In the genomic region with DNA sequence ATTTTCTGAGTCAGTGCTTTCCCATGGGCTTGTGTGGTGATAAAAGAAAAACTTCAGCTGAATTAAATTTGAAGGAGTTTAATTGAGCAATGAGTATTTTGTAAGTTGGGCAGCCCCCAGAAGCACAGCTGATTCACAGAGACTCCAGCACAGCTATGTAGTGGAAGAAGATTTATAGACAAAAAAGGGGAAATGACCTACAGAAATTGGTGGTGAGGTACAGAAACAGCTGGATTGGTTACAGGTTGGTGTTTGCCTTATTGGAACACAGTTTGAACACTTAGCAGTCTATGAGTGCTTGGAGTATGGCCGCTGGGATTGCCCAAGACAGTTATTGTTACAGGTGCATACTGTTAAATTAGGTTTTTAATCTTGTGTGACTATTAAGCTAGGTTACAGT, we compare ENCODE assay signal across 1 cellular context.
TF ChIP-seq lines count a peak whose summit lies in the region.

No MANE protein-coding gene starts in this region.

TF ChIP-seq in GM23338, 12 proteins besides CTCF, POLR2A, EP300 and RAD21:
- TF ChIP-seq, protein P1, sequence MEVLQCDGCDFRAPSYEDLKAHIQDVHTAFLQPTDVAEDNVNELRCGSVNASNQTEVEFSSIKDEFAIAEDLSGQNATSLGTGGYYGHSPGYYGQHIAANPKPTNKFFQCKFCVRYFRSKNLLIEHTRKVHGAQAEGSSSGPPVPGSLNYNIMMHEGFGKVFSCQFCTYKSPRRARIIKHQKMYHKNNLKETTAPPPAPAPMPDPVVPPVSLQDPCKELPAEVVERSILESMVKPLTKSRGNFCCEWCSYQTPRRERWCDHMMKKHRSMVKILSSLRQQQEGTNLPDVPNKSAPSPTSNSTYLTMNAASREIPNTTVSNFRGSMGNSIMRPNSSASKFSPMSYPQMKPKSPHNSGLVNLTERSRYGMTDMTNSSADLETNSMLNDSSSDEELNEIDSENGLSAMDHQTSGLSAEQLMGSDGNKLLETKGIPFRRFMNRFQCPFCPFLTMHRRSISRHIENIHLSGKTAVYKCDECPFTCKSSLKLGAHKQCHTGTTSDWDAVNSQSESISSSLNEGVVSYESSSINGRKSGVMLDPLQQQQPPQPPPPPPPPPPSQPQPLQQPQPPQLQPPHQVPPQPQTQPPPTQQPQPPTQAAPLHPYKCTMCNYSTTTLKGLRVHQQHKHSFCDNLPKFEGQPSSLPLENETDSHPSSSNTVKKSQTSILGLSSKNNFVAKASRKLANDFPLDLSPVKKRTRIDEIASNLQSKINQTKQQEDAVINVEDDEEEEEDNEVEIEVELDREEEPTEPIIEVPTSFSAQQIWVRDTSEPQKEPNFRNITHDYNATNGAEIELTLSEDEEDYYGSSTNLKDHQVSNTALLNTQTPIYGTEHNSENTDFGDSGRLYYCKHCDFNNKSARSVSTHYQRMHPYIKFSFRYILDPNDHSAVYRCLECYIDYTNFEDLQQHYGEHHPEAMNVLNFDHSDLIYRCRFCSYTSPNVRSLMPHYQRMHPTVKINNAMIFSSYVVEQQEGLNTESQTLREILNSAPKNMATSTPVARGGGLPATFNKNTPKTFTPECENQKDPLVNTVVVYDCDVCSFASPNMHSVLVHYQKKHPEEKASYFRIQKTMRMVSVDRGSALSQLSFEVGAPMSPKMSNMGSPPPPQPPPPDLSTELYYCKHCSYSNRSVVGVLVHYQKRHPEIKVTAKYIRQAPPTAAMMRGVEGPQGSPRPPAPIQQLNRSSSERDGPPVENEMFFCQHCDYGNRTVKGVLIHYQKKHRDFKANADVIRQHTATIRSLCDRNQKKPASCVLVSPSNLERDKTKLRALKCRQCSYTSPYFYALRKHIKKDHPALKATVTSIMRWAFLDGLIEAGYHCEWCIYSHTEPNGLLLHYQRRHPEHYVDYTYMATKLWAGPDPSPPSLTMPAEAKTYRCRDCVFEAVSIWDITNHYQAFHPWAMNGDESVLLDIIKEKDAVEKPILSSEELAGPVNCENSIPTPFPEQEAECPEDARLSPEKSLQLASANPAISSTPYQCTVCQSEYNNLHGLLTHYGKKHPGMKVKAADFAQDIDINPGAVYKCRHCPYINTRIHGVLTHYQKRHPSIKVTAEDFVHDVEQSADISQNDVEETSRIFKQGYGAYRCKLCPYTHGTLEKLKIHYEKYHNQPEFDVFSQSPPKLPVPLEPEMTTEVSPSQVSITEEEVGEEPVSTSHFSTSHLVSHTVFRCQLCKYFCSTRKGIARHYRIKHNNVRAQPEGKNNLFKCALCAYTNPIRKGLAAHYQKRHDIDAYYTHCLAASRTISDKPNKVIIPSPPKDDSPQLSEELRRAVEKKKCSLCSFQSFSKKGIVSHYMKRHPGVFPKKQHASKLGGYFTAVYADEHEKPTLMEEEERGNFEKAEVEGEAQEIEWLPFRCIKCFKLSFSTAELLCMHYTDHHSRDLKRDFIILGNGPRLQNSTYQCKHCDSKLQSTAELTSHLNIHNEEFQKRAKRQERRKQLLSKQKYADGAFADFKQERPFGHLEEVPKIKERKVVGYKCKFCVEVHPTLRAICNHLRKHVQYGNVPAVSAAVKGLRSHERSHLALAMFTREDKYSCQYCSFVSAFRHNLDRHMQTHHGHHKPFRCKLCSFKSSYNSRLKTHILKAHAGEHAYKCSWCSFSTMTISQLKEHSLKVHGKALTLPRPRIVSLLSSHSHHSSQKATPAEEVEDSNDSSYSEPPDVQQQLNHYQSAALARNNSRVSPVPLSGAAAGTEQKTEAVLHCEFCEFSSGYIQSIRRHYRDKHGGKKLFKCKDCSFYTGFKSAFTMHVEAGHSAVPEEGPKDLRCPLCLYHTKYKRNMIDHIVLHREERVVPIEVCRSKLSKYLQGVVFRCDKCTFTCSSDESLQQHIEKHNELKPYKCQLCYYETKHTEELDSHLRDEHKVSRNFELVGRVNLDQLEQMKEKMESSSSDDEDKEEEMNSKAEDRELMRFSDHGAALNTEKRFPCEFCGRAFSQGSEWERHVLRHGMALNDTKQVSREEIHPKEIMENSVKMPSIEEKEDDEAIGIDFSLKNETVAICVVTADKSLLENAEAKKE (CRISPR knock-in tag; IDR thresholded peaks at IDR 0.05): no peak
- TF ChIP-seq, protein P2, sequence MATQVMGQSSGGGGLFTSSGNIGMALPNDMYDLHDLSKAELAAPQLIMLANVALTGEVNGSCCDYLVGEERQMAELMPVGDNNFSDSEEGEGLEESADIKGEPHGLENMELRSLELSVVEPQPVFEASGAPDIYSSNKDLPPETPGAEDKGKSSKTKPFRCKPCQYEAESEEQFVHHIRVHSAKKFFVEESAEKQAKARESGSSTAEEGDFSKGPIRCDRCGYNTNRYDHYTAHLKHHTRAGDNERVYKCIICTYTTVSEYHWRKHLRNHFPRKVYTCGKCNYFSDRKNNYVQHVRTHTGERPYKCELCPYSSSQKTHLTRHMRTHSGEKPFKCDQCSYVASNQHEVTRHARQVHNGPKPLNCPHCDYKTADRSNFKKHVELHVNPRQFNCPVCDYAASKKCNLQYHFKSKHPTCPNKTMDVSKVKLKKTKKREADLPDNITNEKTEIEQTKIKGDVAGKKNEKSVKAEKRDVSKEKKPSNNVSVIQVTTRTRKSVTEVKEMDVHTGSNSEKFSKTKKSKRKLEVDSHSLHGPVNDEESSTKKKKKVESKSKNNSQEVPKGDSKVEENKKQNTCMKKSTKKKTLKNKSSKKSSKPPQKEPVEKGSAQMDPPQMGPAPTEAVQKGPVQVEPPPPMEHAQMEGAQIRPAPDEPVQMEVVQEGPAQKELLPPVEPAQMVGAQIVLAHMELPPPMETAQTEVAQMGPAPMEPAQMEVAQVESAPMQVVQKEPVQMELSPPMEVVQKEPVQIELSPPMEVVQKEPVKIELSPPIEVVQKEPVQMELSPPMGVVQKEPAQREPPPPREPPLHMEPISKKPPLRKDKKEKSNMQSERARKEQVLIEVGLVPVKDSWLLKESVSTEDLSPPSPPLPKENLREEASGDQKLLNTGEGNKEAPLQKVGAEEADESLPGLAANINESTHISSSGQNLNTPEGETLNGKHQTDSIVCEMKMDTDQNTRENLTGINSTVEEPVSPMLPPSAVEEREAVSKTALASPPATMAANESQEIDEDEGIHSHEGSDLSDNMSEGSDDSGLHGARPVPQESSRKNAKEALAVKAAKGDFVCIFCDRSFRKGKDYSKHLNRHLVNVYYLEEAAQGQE (IDR thresholded peaks at IDR 0.05; ENCODE audit: unreplicated experiment): no peak
- TF ChIP-seq EZH2phosphoT487 (IDR thresholded peaks at IDR 0.05; ENCODE audit: unreplicated experiment) (no peak), ZNF114 (CRISPR knock-in tag; IDR thresholded peaks at IDR 0.05) (no peak), EZH2 (IDR thresholded peaks at IDR 0.05; ENCODE audit: low read depth, unreplicated experiment) (no peak), STAT1 (IDR thresholded peaks at IDR 0.05; ENCODE audit: unreplicated experiment) (no peak), CREB1 (CRISPR knock-in tag; IDR thresholded peaks at IDR 0.05; ENCODE audit: low read depth) (no peak), JUNB (IDR thresholded peaks at IDR 0.05; ENCODE audit: unreplicated experiment) (no peak), NANOG (IDR thresholded peaks at IDR 0.05; ENCODE audit: borderline replicate concordance) (no peak), POLR2AphosphoS5 (IDR thresholded peaks at IDR 0.05; ENCODE audit: low read depth) (no peak), ZNF331 (CRISPR knock-in tag; IDR thresholded peaks at IDR 0.05; ENCODE audit: low read depth) (no peak)
- TF ChIP-seq, protein P3, sequence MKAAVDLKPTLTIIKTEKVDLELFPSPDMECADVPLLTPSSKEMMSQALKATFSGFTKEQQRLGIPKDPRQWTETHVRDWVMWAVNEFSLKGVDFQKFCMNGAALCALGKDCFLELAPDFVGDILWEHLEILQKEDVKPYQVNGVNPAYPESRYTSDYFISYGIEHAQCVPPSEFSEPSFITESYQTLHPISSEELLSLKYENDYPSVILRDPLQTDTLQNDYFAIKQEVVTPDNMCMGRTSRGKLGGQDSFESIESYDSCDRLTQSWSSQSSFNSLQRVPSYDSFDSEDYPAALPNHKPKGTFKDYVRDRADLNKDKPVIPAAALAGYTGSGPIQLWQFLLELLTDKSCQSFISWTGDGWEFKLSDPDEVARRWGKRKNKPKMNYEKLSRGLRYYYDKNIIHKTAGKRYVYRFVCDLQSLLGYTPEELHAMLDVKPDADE (IDR thresholded peaks at IDR 0.05): no peak
TF ChIP-seq in GM23338: peak in this region for 0.
